25 cellular contexts compared by ENCODE assay signal in genomic region chr22:46865052-46865434, GRCh38.
"Had no signal": no experiment of that assay in that cellular context is flagged by ENCODE, and none has a peak within 500 bp of the region (broad histone marks: within the 10 kb centered on the region; RNA-seq: fewer than 3 reads in every experiment).

No MANE protein-coding gene starts in this region.

- H3K4me1 Mint-ChIP-seq: activated CD4-positive, alpha-beta T cell treated with anti-CD3 and anti-CD28 coated beads, Interleukin-2, amount 10 ng/mL, durations not matched to agents 7 days and 5 days had no signal

- H3K36me3 ChIP-seq: adrenal gland, ascending aorta, brain microvascular endothelial cell, esophagus muscularis mucosa, left ventricle myocardium inferior, pancreas had no signal

- H3K27me3 Mint-ChIP-seq: activated CD4-positive, alpha-beta T cell treated with anti-CD3 and anti-CD28 coated beads, Interleukin-2, amount 10 ng/mL, durations not matched to agents 7 days and 5 days; activated naive CD8-positive, alpha-beta T cell; stimulated activated naive B cell treated with anti-CD40 and anti-IgM and Interleukin-4, amounts not matched to agents 10 μg/mL and 1 μg/mL and 100 μg/mL, for 72 hours; type B pancreatic cell had no signal

- H3K27ac Mint-ChIP-seq: activated CD4-positive, alpha-beta T cell treated with anti-CD3 and anti-CD28 coated beads, Interleukin-2, amount 10 ng/mL, durations not matched to agents 7 days and 5 days; activated CD8-positive, alpha-beta T cell treated with anti-CD3 and anti-CD28 coated beads, Interleukin-2, amount 10 ng/mL, durations not matched to agents 7 days and 5 days; activated naive CD8-positive, alpha-beta T cell; nephron; stimulated activated naive B cell treated with anti-CD40 and anti-IgM and Interleukin-4, amounts not matched to agents 10 μg/mL and 1 μg/mL and 100 μg/mL, for 72 hours; type B pancreatic cell had no signal

- H3K9me3 Mint-ChIP-seq: stimulated activated naive B cell treated with anti-CD40 and anti-IgM and Interleukin-4, amounts not matched to agents 10 μg/mL and 1 μg/mL and 100 μg/mL, for 72 hours had no signal

- H3K9me3 ChIP-seq: adrenal gland, pancreas had no signal

- H3K4me3 ChIP-seq: adrenal gland, ascending aorta, esophagus muscularis mucosa, left ventricle myocardium inferior, pancreas, skin epidermis had no signal

- H3K4me3 Mint-ChIP-seq: activated CD4-positive, alpha-beta T cell treated with anti-CD3 and anti-CD28 coated beads, Interleukin-2, amount 10 ng/mL, durations not matched to agents 7 days and 5 days; activated CD8-positive, alpha-beta T cell treated with anti-CD3 and anti-CD28 coated beads, Interleukin-2, amount 10 ng/mL, durations not matched to agents 7 days and 5 days; activated naive CD8-positive, alpha-beta T cell; nephron; stimulated activated naive B cell treated with anti-CD40 and anti-IgM and Interleukin-4, amounts not matched to agents 10 μg/mL and 1 μg/mL and 100 μg/mL, for 72 hours; type B pancreatic cell had no signal

- DNase-seq: activated CD4-positive, alpha-beta T cell treated with anti-CD3 and anti-CD28 coated beads, Interleukin-2, amount 10 ng/mL, durations not matched to agents 7 days and 5 days; activated CD8-positive, alpha-beta T cell treated with anti-CD3 and anti-CD28 coated beads, Interleukin-2, amount 10 ng/mL, durations not matched to agents 7 days and 5 days; activated naive CD4-positive, alpha-beta T cell; activated T-cell treated with anti-CD3 and anti-CD28 coated beads, Interleukin-2, amount 50 U/mL, for 1 hour; brain microvascular endothelial cell; caudate nucleus; effector memory CD4-positive, alpha-beta T cell; glutamatergic neuron; hippocampal formation; kidney glomerular epithelial cell; left ventricle myocardium inferior; midbrain; pancreas; right cardiac atrium; stimulated activated CD4-positive, alpha-beta T cell treated with anti-CD3 and anti-CD28 coated beads, Interleukin-1b, Interleukin-23, amount 100 ng/mL, for 48 hours; stimulated activated naive B cell treated with anti-CD40 and anti-IgM and Interleukin-4, amounts not matched to agents 10 μg/mL and 1 μg/mL and 100 μg/mL, for 72 hours had no signal

- ATAC-seq: activated CD4-positive, CD25-positive, alpha-beta regulatory T cell treated with anti-CD3 and anti-CD28 coated beads, Interleukin-2, amount 50 U/mL, for 24 hours; activated CD8-positive, alpha-beta T cell treated with anti-CD3 and anti-CD28 coated beads, Interleukin-2, amount 10 ng/mL, durations not matched to agents 7 days and 5 days; right cardiac atrium; stimulated activated naive B cell treated with anti-CD40 and anti-IgM and Interleukin-4, amounts not matched to agents 10 μg/mL and 1 μg/mL and 100 μg/mL, for 72 hours had no signal

- H3K27ac ChIP-seq: adrenal gland, ascending aorta, brain microvascular endothelial cell, esophagus muscularis mucosa, left ventricle myocardium inferior, pancreas, VCaP had no signal

- H3K27me3 ChIP-seq: adrenal gland, ascending aorta, brain microvascular endothelial cell, esophagus muscularis mucosa, pancreas had no signal

- H3K4me1 ChIP-seq: adrenal gland, ascending aorta, esophagus muscularis mucosa, left ventricle myocardium inferior had no signal
